In the genomic region with DNA sequence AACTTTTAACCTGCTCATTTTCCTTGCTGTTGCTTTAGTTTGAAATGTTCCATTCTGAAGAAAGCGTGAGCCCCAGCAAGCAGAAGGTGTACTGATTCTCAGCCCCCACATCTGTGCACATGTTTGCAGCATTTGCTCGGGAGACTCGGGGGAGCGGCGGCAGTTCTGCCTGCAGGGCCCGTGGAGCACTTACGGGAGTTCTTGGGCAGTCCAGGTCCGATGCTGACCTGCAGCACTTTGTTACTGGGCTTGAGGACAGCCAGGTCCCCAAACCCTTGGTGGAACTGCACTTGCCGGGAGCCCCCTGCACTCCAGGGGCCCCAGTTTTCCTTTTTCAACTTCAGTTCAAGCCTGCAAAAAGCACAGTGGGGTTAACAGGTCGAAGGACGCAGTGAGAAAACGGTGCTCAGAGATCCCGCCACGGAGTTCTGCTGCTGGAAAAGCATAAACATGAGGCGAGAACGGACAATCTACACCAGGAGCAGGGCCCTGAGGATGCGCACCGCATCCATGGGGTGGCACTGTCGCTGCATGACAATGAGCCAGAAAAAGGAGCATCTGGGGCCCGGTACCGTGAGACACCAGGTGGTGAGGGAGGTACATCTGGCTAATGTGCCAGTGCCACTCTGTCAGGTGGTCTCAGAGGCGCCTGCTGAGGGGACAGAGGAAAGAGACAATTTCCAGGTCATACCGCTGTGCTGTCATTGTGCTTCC, we compare ENCODE assay signal across 9 cellular contexts. TPM values are rescaled to one million over a fixed set of nuclear protein-coding genes. Genes with fewer than 3 reads are reported as not detected.
DNase-seq lines count a peak whose midpoint lies in the region; ATAC-seq, FAIRE-seq and TF ChIP-seq lines count a peak whose summit lies in the region.
"Had no signal": no experiment of that assay in that cellular context is flagged by ENCODE, and none has a peak within 500 bp of the region (broad histone marks: within the 10 kb centered on the region; RNA-seq: fewer than 3 reads in every experiment).

No MANE protein-coding gene starts in this region.

- H3K4me3 ChIP-seq in HepG2 (replicated peaks in 1 of 3; ENCODE audit: insufficient read depth in 1 of 3, low read depth in 2 of 3, low read length in 3 of 3): no peak overlapping the region

- TF ChIP-seq POLR2A in HepG2 (IDR thresholded peaks at IDR 0.05; ENCODE audit: insufficient read depth in 1 of 2, low read depth in 2 of 2, low read length in 2 of 2) (no peak), GM18505 (IDR thresholded peaks at IDR 0.05; ENCODE audit: borderline replicate concordance, extremely low read depth, insufficient read depth, insufficient read length) (no peak)

- in situ Hi-C loops in G401 (cut with HindIII; ENCODE audit: low sequenced_read_pairs) (no loop called here), HepG2 (cut with HindIII; ENCODE audit: extremely low pct_ligation_motif_present, low pct_unique_long_range_greater_than_20kb) (loop anchor here (10.0 kb wide), 1 partner anchor 254 kb away; no protein-coding TSS in a partner anchor)

- peaks cover 8 to 43% of the 10 kb centered on the region in 2 experiments for H3K36me3 ChIP-seq in HepG2 (replicated peaks in 1 of 2; ENCODE audit: control insufficient read depth in 1 of 2, insufficient read depth in 2 of 2, low read length in 2 of 2)

- H3K9me3 Mint-ChIP-seq in activated CD4-positive, alpha-beta memory T cell treated with anti-CD3 and anti-CD28 coated beads for 36 hours: no peaks in the 10 kb centered on the region
- H3K9me3 Mint-ChIP-seq: IgD-negative memory B cell had no signal

- no peaks in the 10 kb centered on the region for H3K36me3 Mint-ChIP-seq in activated CD4-positive, alpha-beta memory T cell treated with anti-CD3 and anti-CD28 coated beads for 36 hours
- H3K36me3 Mint-ChIP-seq: IgD-negative memory B cell had no signal

- no peaks in the 10 kb centered on the region for H3K9me3 ChIP-seq in HepG2 (ENCODE audit: low read length)

- no peak overlapping the region for H3K27ac Mint-ChIP-seq in activated CD4-positive, alpha-beta memory T cell treated with anti-CD3 and anti-CD28 coated beads for 36 hours

- no peak overlapping the region for H3K4me2 ChIP-seq in HepG2 (ENCODE audit: low read depth, low read length)

- peaks cover 11% of the 10 kb centered on the region for H3K4me1 ChIP-seq in HepG2 (ENCODE audit: insufficient read depth, low read length)

- ATAC-seq in HepG2 (peak; percentile 87), GM21381 (IDR thresholded peaks at IDR 0.05; ENCODE audit: unreplicated experiment) (no peak), GM18505 (IDR thresholded peaks at IDR 0.05; ENCODE audit: unreplicated experiment) (no peak), GM18511 (IDR thresholded peaks at IDR 0.05; ENCODE audit: unreplicated experiment) (no peak), GM21390 (IDR thresholded peaks at IDR 0.05; ENCODE audit: unreplicated experiment) (no peak)

- no peaks in the 10 kb centered on the region for H3K4me1 Mint-ChIP-seq in activated CD4-positive, alpha-beta memory T cell treated with anti-CD3 and anti-CD28 coated beads for 36 hours (ENCODE audit: low read depth)

- TF ChIP-seq CTCF in HepG2 (CRISPR knock-in tag; IDR thresholded peaks at IDR 0.05): peak; percentile 75

- H3K27ac ChIP-seq in HepG2 (ENCODE audit: extremely low read length, insufficient read depth, low read length): no peak overlapping the region

- WGBS in HepG2 (ENCODE audit: low lambda C conversion rate): 94% methylated on average over 23 of the region's 23 CpGs

- no peak overlapping the region for H3K4me3 Mint-ChIP-seq in activated CD4-positive, alpha-beta memory T cell treated with anti-CD3 and anti-CD28 coated beads for 36 hours
- H3K4me3 Mint-ChIP-seq: IgD-negative memory B cell had no signal

- no peaks in the 10 kb centered on the region for H3K27me3 Mint-ChIP-seq in activated CD4-positive, alpha-beta memory T cell treated with anti-CD3 and anti-CD28 coated beads for 36 hours
- H3K27me3 Mint-ChIP-seq: IgD-negative memory B cell had no signal

- H4K20me1 ChIP-seq in HepG2 (ENCODE audit: insufficient read depth, low read length): no peaks in the 10 kb centered on the region

- TF ChIP-seq EP300 in HepG2 (IDR thresholded peaks at IDR 0.05; ENCODE audit: low read depth in 2 of 2, low read length in 2 of 2): no peak
- TF ChIP-seq EP300 in HepG2 (CRISPR knock-in tag; IDR thresholded peaks at IDR 0.05; ENCODE audit: borderline replicate concordance): no peak

- no peak overlapping the region for H2AFZ ChIP-seq in HepG2 (ENCODE audit: low read length)

- H3K79me2 ChIP-seq in HepG2 (ENCODE audit: insufficient read depth, low read length): no peaks in the 10 kb centered on the region

- POLR2A ChIA-PET in activated CD4-positive, alpha-beta memory T cell treated with anti-CD3 and anti-CD28 coated beads for 36 hours (lab: Charles Lee): no interaction called here
- POLR2A ChIA-PET in HepG2 (lab: Yijun Ruan, JAX): no interaction called here

- peak; percentile 73 for TF ChIP-seq RAD21 in HepG2 (CRISPR knock-in tag; IDR thresholded peaks at IDR 0.05)

- no TSS peak for BruUV-seq in HepG2 (replicated peaks; lab: Mats Ljungman, UMichigan)

- intact Hi-C loops in activated CD4-positive, alpha-beta memory T cell treated with anti-CD3 and anti-CD28 coated beads for 36 hours (cut with micrococcal nuclease): no loop called here
- intact Hi-C loops in HepG2 (cut with micrococcal nuclease; ENCODE audit: unreplicated experiment): loop anchor here (1.0 kb wide), 1 partner anchor 332 kb away; no protein-coding TSS in a partner anchor

- DNase-seq in G401 (ENCODE audit: low spot score) (peak; percentile 5), NCI-H146 treated with DMSO at 0.1 percent for 48 hours (lab: John Stamatoyannopoulos, UW; ENCODE audit: unreplicated experiment) (peak; percentile 82), HepG2 (ENCODE audit: low spot score) (peak; percentile 25)
- peak; percentile 33 for DNase-seq in activated CD4-positive, alpha-beta memory T cell treated with anti-CD3 and anti-CD28 coated beads for 36 hours

- CTCF ChIA-PET in activated CD4-positive, alpha-beta memory T cell treated with anti-CD3 and anti-CD28 coated beads for 36 hours (lab: Charles Lee): interaction anchor here (0.9 to 1.5 kb wide), 5 partner anchors 14 to 368 kb away, joined by 4 to 7 read pairs (median 5); no protein-coding TSS in a partner anchor
- CTCF ChIA-PET in HepG2 (lab: Yijun Ruan, JAX; ENCODE audit: low intra/inter-chr PET ratio, low total read pairs): interaction anchor here (1.6 to 2.6 kb wide), 2 partner anchors 332 to 341 kb away, joined by 4 to 18 read pairs; no protein-coding TSS in a partner anchor

- no peak overlapping the region for H3K9ac ChIP-seq in HepG2 (ENCODE audit: insufficient read depth, low read depth, low read length)

- FAIRE-seq in HepG2 (lab: Jason Lieb, UNC): no peak

- H3K27me3 ChIP-seq in HepG2 (ENCODE audit: control insufficient read depth in 1 of 2, insufficient read depth in 2 of 2, low read length in 2 of 2): no peaks in the 10 kb centered on the region

RNA-seq across cellular contexts. Expression of gene LDHAL6B, which starts 45.6 kb away (rescaled TPM):
- total RNA-seq in G401 (2014; rRNA removed; shearing (Covaris generic)): not detected in 2 replicates
- not detected for total RNA-seq in activated CD4-positive, alpha-beta memory T cell treated with anti-CD3 and anti-CD28 coated beads for 36 hours
- not detected in 2 replicates for total RNA-seq in HepG2 (2016; rRNA removed; fragmentation: Illumina TruSeq; extraction: Trizol)
- not detected in 2 replicates for total RNA-seq in HepG2 (2016; cell fraction: cytosol; rRNA removed; fragmentation: Illumina TruSeq; extraction: Trizol; ENCODE audit: low read depth)
- total RNA-seq in HepG2 (2016; cell fraction: insoluble cytoplasmic fraction; rRNA removed; fragmentation: Illumina TruSeq; extraction: Trizol): not detected in 2 replicates
- total RNA-seq in HepG2 (2016; cell fraction: membrane; rRNA removed; fragmentation: Illumina TruSeq; extraction: Trizol): not detected in 2 replicates
- total RNA-seq in HepG2 (2016; cell fraction: nucleus; rRNA removed; fragmentation: Illumina TruSeq; extraction: Trizol): not detected in 2 replicates
- polyA plus RNA-seq in HepG2 (2011; rRNA removed): not detected in 2 replicates
- not detected in 2 replicates for polyA plus RNA-seq in HepG2 (2011; cell fraction: cytosol; rRNA removed)
- not detected in 2 replicates for polyA plus RNA-seq in HepG2 (2011; cell fraction: nucleus; rRNA removed)
- not detected in 2 replicates for polyA plus RNA-seq in HepG2 (2012)
- polyA plus RNA-seq in HepG2 (2016; cell fraction: cytosol; fragmentation: Illumina TruSeq; extraction: Trizol; ENCODE audit: low read depth): not detected in 2 replicates
- not detected in 2 replicates for polyA plus RNA-seq in HepG2 (2016; cell fraction: insoluble cytoplasmic fraction; fragmentation: Illumina TruSeq; extraction: Trizol; ENCODE audit: low read depth)
- polyA plus RNA-seq in HepG2 (2016; cell fraction: membrane; fragmentation: Illumina TruSeq; extraction: Trizol; ENCODE audit: low read depth): not detected in 2 replicates
- polyA plus RNA-seq in HepG2 (2016; cell fraction: nucleus; fragmentation: Illumina TruSeq; extraction: Trizol; ENCODE audit: insufficient read depth, low read depth): not detected in 2 replicates
- polyA minus RNA-seq in HepG2 (2011; rRNA and poly(A)+ RNA removed; ENCODE audit: low replicate concordance): not detected in 2 replicates
- polyA minus RNA-seq in HepG2 (2011; cell fraction: cytosol; rRNA and poly(A)+ RNA removed): not detected in 2 replicates
- polyA minus RNA-seq in HepG2 (2011; cell fraction: nucleus; rRNA and poly(A)+ RNA removed): not detected in 2 replicates
- polyA plus RNA-seq: IgD-negative memory B cell had no signal

RNA-seq across cellular contexts. Expression of gene CCNB2, which starts 56.1 kb away (rescaled TPM):
- 95.2 and 97.3 TPM in 2 replicates for total RNA-seq in G401 (2014; rRNA removed; shearing (Covaris generic))
- 10 to 100 TPM; 74.7 to 76.0 TPM for total RNA-seq in activated CD4-positive, alpha-beta memory T cell treated with anti-CD3 and anti-CD28 coated beads for 36 hours
- total RNA-seq in HepG2 (2016; rRNA removed; fragmentation: Illumina TruSeq; extraction: Trizol): 80.9 and 108 TPM in 2 replicates
- total RNA-seq in HepG2 (2016; cell fraction: cytosol; rRNA removed; fragmentation: Illumina TruSeq; extraction: Trizol; ENCODE audit: low read depth): 19.0 and 20.1 TPM in 2 replicates
- 81.5 and 103 TPM in 2 replicates for total RNA-seq in HepG2 (2016; cell fraction: insoluble cytoplasmic fraction; rRNA removed; fragmentation: Illumina TruSeq; extraction: Trizol)
- 34.7 and 37.4 TPM in 2 replicates for total RNA-seq in HepG2 (2016; cell fraction: membrane; rRNA removed; fragmentation: Illumina TruSeq; extraction: Trizol)
- 37.3 and 44.7 TPM in 2 replicates for total RNA-seq in HepG2 (2016; cell fraction: nucleus; rRNA removed; fragmentation: Illumina TruSeq; extraction: Trizol)
- polyA plus RNA-seq in HepG2 (2011; rRNA removed): 23.1 and 43.5 TPM in 2 replicates
- polyA plus RNA-seq in HepG2 (2011; cell fraction: cytosol; rRNA removed): 36.5 and 37.2 TPM in 2 replicates
- polyA plus RNA-seq in HepG2 (2011; cell fraction: nucleus; rRNA removed): 12.3 and 17.7 TPM in 2 replicates
- polyA plus RNA-seq in HepG2 (2012): 26.2 and 56.3 TPM in 2 replicates
- polyA plus RNA-seq in HepG2 (2016; cell fraction: cytosol; fragmentation: Illumina TruSeq; extraction: Trizol; ENCODE audit: low read depth): 18.4 and 19.2 TPM in 2 replicates
- 110 and 112 TPM in 2 replicates for polyA plus RNA-seq in HepG2 (2016; cell fraction: insoluble cytoplasmic fraction; fragmentation: Illumina TruSeq; extraction: Trizol; ENCODE audit: low read depth)
- polyA plus RNA-seq in HepG2 (2016; cell fraction: membrane; fragmentation: Illumina TruSeq; extraction: Trizol; ENCODE audit: low read depth): 29.0 and 31.7 TPM in 2 replicates
- 46.6 and 46.9 TPM in 2 replicates for polyA plus RNA-seq in HepG2 (2016; cell fraction: nucleus; fragmentation: Illumina TruSeq; extraction: Trizol; ENCODE audit: insufficient read depth, low read depth)
- polyA minus RNA-seq in HepG2 (2011; rRNA and poly(A)+ RNA removed; ENCODE audit: low replicate concordance): 24.1 and 72.0 TPM in 2 replicates
- polyA minus RNA-seq in HepG2 (2011; cell fraction: cytosol; rRNA and poly(A)+ RNA removed): 31.1 and 39.1 TPM in 2 replicates
- 32.8 and 43.8 TPM in 2 replicates for polyA minus RNA-seq in HepG2 (2011; cell fraction: nucleus; rRNA and poly(A)+ RNA removed)

Comparison
In these comparisons a context has a peak if more than half of its experiments do, and no peak if none do; other contexts are left out.
1. DNase-seq: peak in every context shown above with its lines; median percentile 82 in NCI-H146 treated with DMSO at 0.1 percent for 48 hours; 33 in activated CD4-positive, alpha-beta memory T cell treated with anti-CD3 and anti-CD28 coated beads for 36 hours; 25 in HepG2; 5 in G401.